Comparison of ENCODE assay signal across 8 cellular contexts in the genomic region with DNA sequence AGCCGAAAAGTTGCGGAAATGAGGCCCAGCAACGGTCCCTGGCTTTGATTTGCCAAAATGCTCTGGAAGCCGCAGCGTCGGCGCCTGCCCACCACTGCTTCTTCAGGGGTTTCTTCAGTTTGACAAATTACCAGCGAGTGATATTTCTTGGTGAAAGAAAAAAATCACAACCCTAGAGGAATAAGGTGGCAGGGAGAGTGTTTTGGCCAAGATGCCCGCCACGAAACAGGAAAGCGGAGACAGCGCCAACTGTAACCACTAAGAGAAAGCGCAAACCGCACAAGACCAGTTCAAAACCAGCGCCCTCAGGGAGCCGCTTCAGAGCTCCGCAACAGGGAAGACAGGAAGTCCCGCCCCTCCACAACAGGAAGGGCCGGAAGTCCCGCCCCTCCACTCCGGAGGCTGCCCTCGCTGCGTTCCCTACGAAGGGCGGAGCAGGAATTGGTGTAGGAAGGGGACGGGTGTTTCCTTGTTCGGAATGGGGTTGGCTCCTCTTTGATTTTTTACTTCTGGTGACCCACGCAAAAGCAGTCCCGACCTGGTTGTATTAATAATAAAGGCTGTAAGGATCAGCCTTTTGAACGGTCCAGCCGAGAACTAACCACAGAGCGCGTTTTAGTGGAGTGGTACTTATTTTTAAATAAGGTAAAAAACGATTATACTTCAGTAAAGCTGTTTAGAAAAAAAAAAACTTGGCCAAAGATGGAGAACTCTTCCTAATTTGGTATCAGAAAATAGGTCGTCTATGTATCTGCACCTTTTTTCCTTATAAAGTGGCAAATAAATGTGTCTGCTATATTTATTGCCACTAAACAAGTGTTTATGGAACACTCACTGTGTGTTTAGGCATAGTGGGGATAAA. TPM values are rescaled to one million over a fixed set of nuclear protein-coding genes. Genes with fewer than 3 reads are reported as not detected.
DNase-seq lines count a peak whose midpoint lies in the region; ATAC-seq and TF ChIP-seq lines count a peak whose summit lies in the region.

A gene with protein sequence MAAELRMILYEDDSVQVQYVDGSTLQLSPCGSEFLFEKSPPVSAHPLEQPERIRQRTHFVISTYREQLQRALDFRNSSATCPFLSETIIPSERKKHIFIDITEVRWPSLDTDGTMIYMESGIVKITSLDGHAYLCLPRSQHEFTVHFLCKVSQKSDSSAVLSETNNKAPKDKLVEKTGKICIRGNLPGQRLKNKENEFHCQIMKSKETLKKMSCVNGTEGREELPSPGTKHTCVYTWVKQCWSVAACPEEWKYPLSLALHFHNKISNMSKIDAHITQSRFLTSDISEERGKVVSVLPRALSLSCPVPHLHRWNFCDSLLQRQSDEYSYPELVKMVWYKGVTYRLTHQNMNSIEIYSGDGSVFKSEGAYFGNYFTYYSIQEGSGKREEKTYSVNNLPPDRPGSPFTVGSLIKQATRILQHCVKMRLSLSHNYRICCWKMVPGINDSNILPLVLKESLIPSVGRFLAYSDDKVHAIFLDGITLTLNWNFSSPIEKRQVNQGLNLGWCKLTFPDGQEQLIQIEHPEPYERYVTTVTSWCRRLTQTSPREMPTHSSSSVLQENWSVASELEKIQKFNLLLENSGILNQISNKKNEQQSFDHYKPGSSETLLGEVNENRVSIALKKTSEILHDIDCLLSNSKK (minus strand): TSS at position 333 of the 862 bp plus-strand sequence. CDS start 5,809 bp downstream, outside the sequence.

- no peaks in the 10 kb centered on the region for H3K36me3 Mint-ChIP-seq in chondrocyte (ENCODE audit: low read depth)

- H3K4me3 Mint-ChIP-seq in chondrocyte (ENCODE audit: unreplicated experiment) = peak within 1 kb of the TSS; percentile 85

- peaks cover 33% of the 10 kb centered on the region for H3K4me1 Mint-ChIP-seq in chondrocyte (ENCODE audit: low read depth)

- TF ChIP-seq POLR2A in GM19193 (IDR thresholded peaks at IDR 0.05; ENCODE audit: extremely low read depth, insufficient read depth, insufficient read length) = peak; percentile 86

- TF ChIP-seq CTCF in chondrocyte (IDR thresholded peaks at IDR 0.05) = peak; percentile 42

- peak; percentile 99 for ATAC-seq in HG03432 (IDR thresholded peaks at IDR 0.05; ENCODE audit: unreplicated experiment)

- DNase-seq in Ammon's horn (ENCODE audit: low spot score) (peak; percentile 97), NCI-H460 (ENCODE audit: extremely low read depth, low read depth) (peak; percentile 95), chondrocyte (ENCODE audit: low spot score) (peak; percentile 97), kidney glomerular epithelial cell (lab: John Stamatoyannopoulos, UW) (peak; percentile 90)
- DNase-seq in activated CD4-positive, alpha-beta T cell treated with anti-CD3 and anti-CD28 coated beads for 1 hour = peak; percentile 88
- peak; percentile 89 to 92 for DNase-seq in stimulated activated CD4-positive, alpha-beta T cell treated with anti-CD3 and anti-CD28 coated beads, Interleukin-15, amount 100 ng/mL, for 48 hours (ENCODE audit: low read depth in 2 of 2)

- H3K9me3 Mint-ChIP-seq in chondrocyte (ENCODE audit: low read depth) = no peaks in the 10 kb centered on the region

- H3K27me3 Mint-ChIP-seq in chondrocyte (ENCODE audit: low read depth) = no peaks in the 10 kb centered on the region

- peak within 1 kb of the TSS; percentile 96 for H3K27ac Mint-ChIP-seq in chondrocyte (ENCODE audit: unreplicated experiment)

RNA-seq across cellular contexts. Expression of the gene that starts here (rescaled TPM):
- total RNA-seq in NCI-H460 (2014; rRNA removed; shearing (Covaris generic)) = 11.5 and 13.1 TPM in 2 replicates
- 28.2 and 36.7 TPM in 2 replicates for polyA plus RNA-seq in NCI-H460 (2014; cell fraction: nucleus; rRNA removed)
- total RNA-seq in chondrocyte = 1.8 to 2.4 TPM (median 1.9 TPM) in 3 replicates

Comparison
In these comparisons a context has a peak if more than half of its experiments do, and no peak if none do; other contexts are left out.
1. Peak in every context shown above with its lines: DNase-seq and ATAC-seq.